In genomic region chr15:48330045-48330840, GRCh38 we compare ENCODE assay signal across 8 cellular contexts. TPM values are rescaled to one million over a fixed set of nuclear protein-coding genes. Genes with fewer than 3 reads are reported as not detected.
A peak's percentile ranks its signal among the peaks of the same experiment; 100 is the strongest.
DNase-seq lines count a peak whose midpoint lies in the region; ATAC-seq and TF ChIP-seq lines count a peak whose summit lies in the region.

No MANE protein-coding gene starts in this region.

- DNase-seq in H7 (no peak), SW480 (ENCODE audit: low spot score) (peak; percentile 25), fibroblast of pulmonary artery (ENCODE audit: low read depth) (peak; percentile 30), renal cortical epithelial cell (ENCODE audit: low read depth) (peak; percentile 20), NCI-H2029 (lab: John Stamatoyannopoulos, UW) (no peak)
- no peak for DNase-seq in stimulated activated naive CD4-positive, alpha-beta T cell (lab: John Stamatoyannopoulos, UW)

- no peaks in the 10 kb centered on the region for H3K27me3 ChIP-seq in H7 (ENCODE audit: control insufficient read depth, insufficient read depth, low read length)

- H3K4me3 ChIP-seq in H7 (ENCODE audit: insufficient read depth, low read depth, low read length) (peak overlapping the region; percentile 85), fibroblast of pulmonary artery (replicated peaks; ENCODE audit: low read depth, low read length) (peak overlapping the region; percentile 74)

- peaks cover 5% of the 10 kb centered on the region for H3K36me3 ChIP-seq in H7 (replicated peaks; ENCODE audit: control insufficient read depth, insufficient read depth, low read length)

- TF ChIP-seq CTCF in fibroblast of pulmonary artery (IDR thresholded peaks at IDR 0.05; ENCODE audit: low read length, missing control alignments): no peak

- no peak for ATAC-seq in HG03095 (IDR thresholded peaks at IDR 0.05; ENCODE audit: unreplicated experiment)
- ATAC-seq in GM18909 (IDR thresholded peaks at IDR 0.05; ENCODE audit: poor library complexity, unreplicated experiment): no peak

RNA-seq across cellular contexts. Expression of gene DUT, which starts 1.0 kb away (rescaled TPM):
- 72.9 and 75.5 TPM in 2 replicates for total RNA-seq in H7 (2014; rRNA removed; shearing (Covaris generic))
- total RNA-seq in renal cortical epithelial cell: 48.2 and 61.3 TPM in 2 replicates

Comparison
In these comparisons a context has a peak if more than half of its experiments do, and no peak if none do; other contexts are left out.
1. DNase-seq: peak in SW480 (single experiment), fibroblast of pulmonary artery (single experiment) and renal cortical epithelial cell (single experiment); none in H7 (single experiment), stimulated activated naive CD4-positive, alpha-beta T cell (0 of 6) and NCI-H2029 (single experiment).